ENCODE assay signal across 13 cellular contexts in genomic region chr4:139142097-139142496, GRCh38. TPM values are rescaled to one million over a fixed set of nuclear protein-coding genes. Genes with fewer than 3 reads are reported as not detected.
A peak's percentile ranks its signal among the peaks of the same experiment; 100 is the strongest.
DNase-seq lines count a peak whose midpoint lies in the region; ATAC-seq and TF ChIP-seq lines count a peak whose summit lies in the region.
"Had no signal": no experiment of that assay in that cellular context is flagged by ENCODE, and none has a peak within 500 bp of the region (broad histone marks: within the 10 kb centered on the region; RNA-seq: fewer than 3 reads in every experiment).

No MANE protein-coding gene starts in this region.

- no peak overlapping the region for H2BK15ac ChIP-seq in H9 (ENCODE audit: low read depth, low read length)

- H3K9me3 Mint-ChIP-seq in H9 = peaks cover 6 to 12% of the 10 kb centered on the region in 2 experiments; a peak in 4 of 5 replicates

- peaks cover 21% of the 10 kb centered on the region for H3K4me1 ChIP-seq in H9 (ENCODE audit: insufficient read depth, low read length)
- H3K4me1 ChIP-seq in neutrophil (ENCODE audit: control insufficient read depth in 1 of 2, insufficient read depth in 1 of 2, low read depth in 1 of 2, low read length in 1 of 2) = peaks cover 29 to 31% of the 10 kb centered on the region in 2 experiments

- peaks cover 35% of the 10 kb centered on the region; the same call in 1 of the 2 replicates for H3K79me2 ChIP-seq in H9 (ENCODE audit: insufficient read depth, low read length)

- ATAC-seq in GM18909 (IDR thresholded peaks at IDR 0.05; ENCODE audit: poor library complexity, unreplicated experiment) (peak; percentile 82), HG03565 (IDR thresholded peaks at IDR 0.05; ENCODE audit: unreplicated experiment) (peak; percentile 84)
- ATAC-seq: left colon had no signal

- H3K9ac ChIP-seq in H9 (ENCODE audit: extremely low read depth, insufficient read length, low read length) = no peak overlapping the region

- H3K4ac ChIP-seq in H9 (ENCODE audit: low read depth, low read length) = no peak overlapping the region

- no peak overlapping the region for H2BK12ac ChIP-seq in H9 (ENCODE audit: insufficient read length, low read depth, low read length)

- no peak overlapping the region for H3K4me3 Mint-ChIP-seq in H9
- H3K4me3 Mint-ChIP-seq: HFFc6 had no signal

- H2BK20ac ChIP-seq in H9 (ENCODE audit: low read depth, low read length, poor library complexity, severe bottlenecking) = no peak overlapping the region

- H3T11ph ChIP-seq in H9 (ENCODE audit: low read length) = no peak overlapping the region

- H3K36me3 Mint-ChIP-seq in H9 (ENCODE audit: insufficient read depth in 1 of 3, low read depth in 3 of 3) = peaks cover 13 to 34% (median 22%) of the 10 kb centered on the region in 3 experiments

- H4K20me1 ChIP-seq in H9 (ENCODE audit: control insufficient read depth, insufficient read depth, insufficient read length) = no peaks in the 10 kb centered on the region

- no peaks in the 10 kb centered on the region for H3K23me2 ChIP-seq in H9 (ENCODE audit: insufficient read length, low read depth, low read length, poor library complexity, severe bottlenecking)

- peaks cover 9% of the 10 kb centered on the region for H3K79me1 ChIP-seq in H9 (ENCODE audit: insufficient read depth, low read depth, low read length, poor library complexity, severe bottlenecking)

- H4K5ac ChIP-seq in H9 (ENCODE audit: insufficient read length, low read depth, low read length) = no peak overlapping the region

- no peak overlapping the region for H3K18ac ChIP-seq in H9 (ENCODE audit: insufficient read length, low read depth, low read length)

- H3K23ac ChIP-seq in H9 (ENCODE audit: insufficient read length, low read depth, low read length) = no peak overlapping the region

- H3K14ac ChIP-seq in H9 (ENCODE audit: insufficient read depth, low read length) = no peak overlapping the region

- H3K27ac Mint-ChIP-seq in H9 = peak overlapping the region; percentile 2 to 20 (median 11); a peak in 3 of 7 replicates
- H3K27ac Mint-ChIP-seq: HFFc6 had no signal

- H3K27me3 Mint-ChIP-seq in H9 (ENCODE audit: low read depth) = no peaks in the 10 kb centered on the region

- no peak overlapping the region for H2BK5ac ChIP-seq in H9 (ENCODE audit: insufficient read length, low read length)

- H2AK5ac ChIP-seq in H9 (ENCODE audit: insufficient read length, low read length) = no peak overlapping the region

- no peak for DNase-seq in H9
- no peak for DNase-seq in SIG-M5 (lab: John Stamatoyannopoulos, UW)
- no peak for DNase-seq in NCI-H510A treated with DMSO at 0.1 percent for 48 hours (lab: John Stamatoyannopoulos, UW)
- no peak for DNase-seq in COR-L47 (lab: John Stamatoyannopoulos, UW)
- DNase-seq: HFFc6, left colon, NCI-H226, nucleus accumbens had no signal

- no peak overlapping the region for H3K56ac ChIP-seq in H9 (ENCODE audit: insufficient read length, low read depth, low read length)

- no peak overlapping the region for H4K8ac ChIP-seq in H9 (replicated peaks; ENCODE audit: insufficient read length, low read depth, low read length)

- H2AFZ ChIP-seq in H9 (ENCODE audit: low read length) = no peak overlapping the region

- H3K27me3 ChIP-seq in H9 (ENCODE audit: insufficient read depth, low read length) = no peaks in the 10 kb centered on the region
- H3K27me3 ChIP-seq in neutrophil = no peaks in the 10 kb centered on the region

- no peak overlapping the region for H2BK120ac ChIP-seq in H9 (ENCODE audit: low read depth, low read length, poor library complexity, severe bottlenecking)

- H3K4me1 Mint-ChIP-seq in H9 = peaks cover 56 to 65% of the 10 kb centered on the region in 2 experiments

- H3K36me3 ChIP-seq in neutrophil = peaks cover 10% of the 10 kb centered on the region

- no peak overlapping the region for H3K4me3 ChIP-seq in neutrophil (ENCODE audit: low read depth in 1 of 2, low read length in 1 of 2)

- H3K27ac ChIP-seq in H9 (ENCODE audit: insufficient read length, low read depth, low read length) (no peak overlapping the region), neutrophil (peak overlapping the region; percentile 27)
- H3K27ac ChIP-seq: RWPE1, VCaP had no signal

- H4K91ac ChIP-seq in H9 (ENCODE audit: insufficient read length, low read depth, low read length) = no peak overlapping the region

- H3K9me3 ChIP-seq in H9 (ENCODE audit: control insufficient read depth, low read depth, low read length) = no peaks in the 10 kb centered on the region
- no peaks in the 10 kb centered on the region for H3K9me3 ChIP-seq in neutrophil

- H3K4me2 ChIP-seq in H9 (ENCODE audit: insufficient read depth, insufficient read length, low read length) = no peak overlapping the region

- WGBS in H9 (ENCODE audit: extremely low coverage, insufficient read length, low lambda C conversion rate) = no CpG with 5 or more reads among the region's 1 CpG

- TF ChIP-seq CTCF in H9 (conservative IDR thresholded peaks at IDR 0.05) (no peak), neutrophil (IDR thresholded peaks at IDR 0.05) (no peak)

RNA-seq across cellular contexts. Expression of gene ELF2, which starts 34.9 kb away (rescaled TPM):
- 47.0 and 49.6 TPM in 2 replicates for total RNA-seq in H9 (2021)
